ENCODE assay signal across 12 cellular contexts in the genomic region with DNA sequence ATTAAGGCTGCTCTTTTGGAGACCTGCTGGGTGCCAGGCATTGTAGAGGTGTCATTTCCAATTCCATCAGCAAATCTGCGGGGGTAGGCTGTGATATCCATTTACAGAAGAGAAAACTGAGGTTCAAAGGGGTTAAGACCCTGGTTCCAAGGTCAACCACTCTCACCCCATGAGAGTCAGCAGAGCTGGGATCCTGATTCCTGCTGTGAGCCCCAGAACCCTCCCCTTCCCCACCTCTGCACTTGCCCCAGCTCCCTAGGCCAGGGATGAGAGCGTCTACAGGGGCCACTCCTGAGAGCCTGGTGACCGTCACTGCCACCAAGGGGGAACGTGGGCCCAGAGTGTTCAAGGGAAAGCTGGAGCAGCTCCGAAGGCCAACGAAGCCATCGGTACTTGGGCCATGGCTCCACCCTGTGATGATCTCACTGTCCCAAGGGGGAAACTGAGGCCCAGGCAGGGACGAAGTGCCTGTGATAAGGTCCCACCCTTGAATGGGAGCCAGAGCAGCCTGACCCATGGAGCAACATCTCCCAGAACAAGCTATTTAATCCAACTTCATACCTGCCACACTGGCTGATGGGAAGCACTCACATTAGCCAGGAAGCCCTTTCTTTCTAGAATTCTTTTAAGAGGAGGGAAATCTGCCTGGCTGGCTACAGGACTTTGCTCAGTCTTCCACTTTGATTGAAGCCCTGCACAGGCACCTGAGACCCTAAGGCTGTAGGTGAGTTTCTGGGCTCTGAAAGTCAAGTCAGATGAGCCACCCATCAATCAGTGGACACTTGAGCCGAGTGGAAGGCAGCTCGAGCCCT. TPM values are rescaled to one million over a fixed set of nuclear protein-coding genes. Genes with fewer than 3 reads are reported as not detected.
DNase-seq lines count a peak whose midpoint lies in the region; ATAC-seq and TF ChIP-seq lines count a peak whose summit lies in the region.
"Had no signal": no experiment of that assay in that cellular context is flagged by ENCODE, and none has a peak within 500 bp of the region (broad histone marks: within the 10 kb centered on the region; RNA-seq: fewer than 3 reads in every experiment).

No MANE protein-coding gene starts in this region.

- no peak overlapping the region for H3K4me3 ChIP-seq in heart right ventricle
- H3K4me3 ChIP-seq in lung: no peak overlapping the region
- H3K4me3 ChIP-seq: cardiac muscle cell had no signal

- no peak overlapping the region for H3K27ac Mint-ChIP-seq in activated T-cell treated with anti-CD3 and anti-CD28 coated beads, Interleukin-2, amount 50 U/mL, for 72 hours

- peaks cover 12% of the 10 kb centered on the region for H3K27me3 Mint-ChIP-seq in activated T-cell treated with anti-CD3 and anti-CD28 coated beads, Interleukin-2, amount 50 U/mL, for 72 hours (ENCODE audit: low read depth)

- H3K4me1 ChIP-seq in heart right ventricle (peaks cover 13 to 52% (median 39%) of the 10 kb centered on the region in 9 donors), lung (ENCODE audit: control insufficient read depth in 2 of 2, insufficient read depth in 2 of 2, low read length in 2 of 2) (peaks cover 4 to 23% of the 10 kb centered on the region in 2 donors)

- no peaks in the 10 kb centered on the region for H3K9me3 Mint-ChIP-seq in activated T-cell treated with anti-CD3 and anti-CD28 coated beads, Interleukin-2, amount 50 U/mL, for 72 hours

- H3K4me1 Mint-ChIP-seq in activated T-cell treated with anti-CD3 and anti-CD28 coated beads, Interleukin-2, amount 50 U/mL, for 72 hours (ENCODE audit: low read depth): peaks cover 26% of the 10 kb centered on the region

- intact Hi-C loops in left cardiac atrium (cut with DNase I) (loop anchor here (5.0 to 10.0 kb wide), 2 partner anchors 211 to 214 kb away; no protein-coding TSS in a partner anchor), heart right ventricle (cut with DNase I) (loop anchor here (5.0 to 10.0 kb wide), 11 partner anchors 124 to 1604 kb away; no protein-coding TSS in a partner anchor)

- no peak for ATAC-seq in left cardiac atrium
- no peak for ATAC-seq in heart right ventricle
- no peak for ATAC-seq in activated T-cell treated with anti-CD3 and anti-CD28 coated beads, Interleukin-2, amount 50 U/mL, for 72 hours (replicated peaks in 1 of 2)
- no peak for ATAC-seq in lung (ENCODE audit: insufficient read depth, low FRiP score)
- no peak for ATAC-seq in GM21529 (IDR thresholded peaks at IDR 0.05; ENCODE audit: unreplicated experiment)

- peak; percentile 25 for DNase-seq in left cardiac atrium
- DNase-seq in heart right ventricle: no peak
- DNase-seq in activated T-cell treated with anti-CD3 and anti-CD28 coated beads, Interleukin-2, amount 50 U/mL, for 72 hours: no peak
- DNase-seq in lung (ENCODE audit: low spot score): peak; percentile 28
- DNase-seq in ureter (ENCODE audit: low spot score): peak; percentile 43
- no peak for DNase-seq in cerebellar nuclear complex (lab: John Stamatoyannopoulos, UW)
- no peak for DNase-seq in stimulated activated CD4-positive, alpha-beta T cell treated with anti-CD3 and anti-CD28 coated beads, Interleukin-1b, Interleukin-23, amount 100 ng/mL, for 48 hours
- DNase-seq: NCI-H1436 treated with DMSO at 0.1 percent for 48 hours had no signal

- H3K27me3 ChIP-seq in heart right ventricle (peaks cover 0 to 9% (median 0%) of the 10 kb centered on the region in 7 donors), lung (ENCODE audit: control insufficient read depth, insufficient read depth) (no peaks in the 10 kb centered on the region)
- H3K27me3 ChIP-seq: gastrocnemius medialis had no signal

- H3K4me3 Mint-ChIP-seq in activated T-cell treated with anti-CD3 and anti-CD28 coated beads, Interleukin-2, amount 50 U/mL, for 72 hours: peak overlapping the region; percentile 68 to 76

- H3K27ac ChIP-seq in heart right ventricle (no peak overlapping the region), lung (ENCODE audit: low read depth in 1 of 2, low read length in 1 of 2) (no peak overlapping the region)
- H3K27ac ChIP-seq: cardiac muscle cell had no signal

- H3K36me3 Mint-ChIP-seq in activated T-cell treated with anti-CD3 and anti-CD28 coated beads, Interleukin-2, amount 50 U/mL, for 72 hours (ENCODE audit: insufficient read depth in 2 of 2): peaks cover 0 to 1% of the 10 kb centered on the region in 2 donors

- H3K36me3 ChIP-seq in heart right ventricle (peaks cover 0 to 2% (median 0%) of the 10 kb centered on the region in 9 donors), lung (ENCODE audit: control insufficient read depth in 2 of 2, insufficient read depth in 2 of 2, low read length in 2 of 2) (no peaks in the 10 kb centered on the region)
- H3K36me3 ChIP-seq: cardiac muscle cell, gastrocnemius medialis, thoracic aorta had no signal

- TF ChIP-seq CTCF in heart right ventricle (IDR thresholded peaks at IDR 0.05) (no peak), lung (IDR thresholded peaks at IDR 0.05; ENCODE audit: control extremely low read depth, extremely low read depth) (no peak)

- WGBS in heart right ventricle, 2 donors: 79 to 81% methylated on average over 10 of the region's 10 CpGs
- 84 to 86% methylated on average over 10 of the region's 10 CpGs for WGBS in lung, 2 donors

- H3K9me3 ChIP-seq in heart right ventricle (no peaks in the 10 kb centered on the region), lung (ENCODE audit: control insufficient read depth in 2 of 2, insufficient read depth in 1 of 2, low read length in 1 of 2) (no peaks in the 10 kb centered on the region)
- H3K9me3 ChIP-seq: gastrocnemius medialis, thoracic aorta had no signal

RNA-seq across cellular contexts. Expression of gene HS6ST1, which starts 2.1 kb away (rescaled TPM):
- 10 to 100 TPM; 14.3 to 19.3 TPM for total RNA-seq in left cardiac atrium
- 10 to 100 TPM; 14.6 to 51.6 (median 19.0) TPM for total RNA-seq in heart right ventricle
- polyA plus RNA-seq in heart right ventricle: 10 to 100 TPM; 10.5 to 13.6 TPM
- total RNA-seq in activated T-cell treated with anti-CD3 and anti-CD28 coated beads, Interleukin-2, amount 50 U/mL, for 72 hours: 10 to 100 TPM; 10.6 to 11.3 TPM
- total RNA-seq in lung: 10 to 100 TPM; 27.1 to 37.7 TPM
- 10 to 100 TPM; 15.1 to 31.0 TPM for polyA plus RNA-seq in lung
- 56.0 TPM for total RNA-seq in ureter

Comparison
In these comparisons a context has a peak if more than half of its experiments do, and no peak if none do; other contexts are left out.
1. DNase-seq: peak in left cardiac atrium (single experiment), lung (single experiment) and ureter (single experiment); none in heart right ventricle (0 of 2), activated T-cell treated with anti-CD3 and anti-CD28 coated beads, Interleukin-2, amount 50 U/mL, for 72 hours (0 of 2), cerebellar nuclear complex (0 of 2) and stimulated activated CD4-positive, alpha-beta T cell treated with anti-CD3 and anti-CD28 coated beads, Interleukin-1b, Interleukin-23, amount 100 ng/mL, for 48 hours (single experiment).